1 cellular context compared by ENCODE assay signal in genomic region chr1:24289937-24290595, GRCh38.
TF ChIP-seq lines count a peak whose summit lies in the region.

No MANE protein-coding gene starts in this region.

TF ChIP-seq in HEK293, 187 proteins besides CTCF, POLR2A, EP300 and RAD21 (continued from another document):
- peak; percentile 53 for TF ChIP-seq PATZ1 (tag by site-specific recombination; IDR thresholded peaks at IDR 0.05)
- peak; percentile 86 for TF ChIP-seq ZNF639 (tag by site-specific recombination; IDR thresholded peaks at IDR 0.05)
- no peak for TF ChIP-seq HIC1 (tag by site-specific recombination; IDR thresholded peaks at IDR 0.05)
- peak; percentile 35; the same call in 1 of the 2 replicates for TF ChIP-seq ZBTB1 (tag by site-specific recombination; IDR thresholded peaks at IDR 0.05)
- TF ChIP-seq ZNF18 (tag by site-specific recombination; IDR thresholded peaks at IDR 0.05): peak; percentile 63
- TF ChIP-seq ZNF423 (tag by site-specific recombination; IDR thresholded peaks at IDR 0.05): peak; percentile 99
- peak; percentile 81; the same call in 1 of the 2 replicates for TF ChIP-seq ZNF843 (tag by site-specific recombination; IDR thresholded peaks at IDR 0.05)
- TF ChIP-seq ZBTB49 (tag by site-specific recombination; IDR thresholded peaks at IDR 0.05; ENCODE audit: low read depth): no peak
- TF ChIP-seq ZNF561 (tag by site-specific recombination; IDR thresholded peaks at IDR 0.05; ENCODE audit: borderline replicate concordance): peak; percentile 84; the same call in 1 of the 2 replicates
- peak; percentile 90 for TF ChIP-seq ZXDB (tag by site-specific recombination; IDR thresholded peaks at IDR 0.05)
- 0 out of 2 replicates have a peak, but pooled peaks have one; percentile 47 for TF ChIP-seq ZBTB44 (tag by site-specific recombination; IDR thresholded peaks at IDR 0.05)
- TF ChIP-seq ZNF76 (tag by site-specific recombination; IDR thresholded peaks at IDR 0.05; ENCODE audit: borderline replicate concordance, low read depth): 0 out of 2 replicates have a peak, but pooled peaks have one; percentile 63
- peak; percentile 50 for TF ChIP-seq OSR2 (tag by site-specific recombination; IDR thresholded peaks at IDR 0.05)
